10 cellular contexts compared by ENCODE assay signal in genomic region chr11:11279956-11280689, GRCh38.
A peak's percentile ranks its signal among the peaks of the same experiment; 100 is the strongest.
DNase-seq lines count a peak whose midpoint lies in the region; ATAC-seq, FAIRE-seq and TF ChIP-seq lines count a peak whose summit lies in the region.
"Had no signal": no experiment of that assay in that cellular context is flagged by ENCODE, and none has a peak within 500 bp of the region (broad histone marks: within the 10 kb centered on the region; RNA-seq: fewer than 3 reads in every experiment).

No MANE protein-coding gene starts in this region.

- ATAC-seq in HG03439 (IDR thresholded peaks at IDR 0.05; ENCODE audit: unreplicated experiment) (no peak), GM21619 (IDR thresholded peaks at IDR 0.05; ENCODE audit: unreplicated experiment) (no peak)

- TF ChIP-seq RAD21 in SK-N-SH (IDR thresholded peaks at IDR 0.05; ENCODE audit: low read length) = no peak

- no peaks in the 10 kb centered on the region for H3K27me3 ChIP-seq in bronchial epithelial cell (ENCODE audit: control insufficient read depth, insufficient read depth, low read length)
- H3K27me3 ChIP-seq in SK-N-SH (ENCODE audit: insufficient read depth) = no peaks in the 10 kb centered on the region

- peaks cover 4% of the 10 kb centered on the region for H3K9me3 Mint-ChIP-seq in neural crest cell
- H3K9me3 Mint-ChIP-seq: activated naive CD4-positive, alpha-beta T cell treated with anti-CD3 and anti-CD28 coated beads, Interleukin-2, amount 50 U/mL, for 24 hours had no signal

- H2AFZ ChIP-seq in SK-N-SH (ENCODE audit: low read depth) = no peak overlapping the region

- TF ChIP-seq EP300 in SK-N-SH (IDR thresholded peaks at IDR 0.05; ENCODE audit: borderline replicate concordance in 1 of 2, low read depth in 1 of 2, low read length in 1 of 2) = no peak

- no peak overlapping the region for H3K4me3 Mint-ChIP-seq in neural crest cell
- H3K4me3 Mint-ChIP-seq: activated naive CD4-positive, alpha-beta T cell treated with anti-CD3 and anti-CD28 coated beads, Interleukin-2, amount 50 U/mL, for 24 hours had no signal

- H3K27ac Mint-ChIP-seq in neural crest cell (ENCODE audit: unreplicated experiment) = peak overlapping the region; percentile 95
- H3K27ac Mint-ChIP-seq: activated naive CD4-positive, alpha-beta T cell treated with anti-CD3 and anti-CD28 coated beads, Interleukin-2, amount 50 U/mL, for 24 hours had no signal

- POLR2A ChIA-PET in SK-N-SH (lab: Yijun Ruan, JAX) = no interaction called here

- no peak for FAIRE-seq in bronchial epithelial cell (lab: Jason Lieb, UNC)

- no peak overlapping the region for H3K9ac ChIP-seq in SK-N-SH

- H3K36me3 ChIP-seq in bronchial epithelial cell (ENCODE audit: control insufficient read depth, insufficient read depth, low read length) (no peaks in the 10 kb centered on the region), SK-N-SH (replicated peaks in 1 of 2; ENCODE audit: control insufficient read depth in 1 of 2, insufficient read depth in 2 of 2, low read length in 1 of 2) (no peaks in the 10 kb centered on the region)

- H3K4me2 ChIP-seq in SK-N-SH = no peak overlapping the region

- H3K27me3 Mint-ChIP-seq in neural crest cell (ENCODE audit: low read depth) = no peaks in the 10 kb centered on the region

- H3F3A ChIP-seq in SK-N-SH (replicated peaks; ENCODE audit: insufficient read depth) = no peaks in the 10 kb centered on the region

- no peaks in the 10 kb centered on the region for H4K20me1 ChIP-seq in SK-N-SH (ENCODE audit: insufficient read depth)

- H3K4me1 Mint-ChIP-seq in neural crest cell = peaks cover 24% of the 10 kb centered on the region
- H3K4me1 Mint-ChIP-seq: activated naive CD4-positive, alpha-beta T cell treated with anti-CD3 and anti-CD28 coated beads, Interleukin-2, amount 50 U/mL, for 24 hours had no signal

- no peaks in the 10 kb centered on the region for H3K9me3 ChIP-seq in SK-N-SH

- TF ChIP-seq CTCF in bronchial epithelial cell (IDR thresholded peaks at IDR 0.05; ENCODE audit: insufficient read depth, low read length, severe bottlenecking) = no peak
- TF ChIP-seq CTCF in neural crest cell (conservative IDR thresholded peaks at IDR 0.05) = no peak
- TF ChIP-seq CTCF in SK-N-SH (IDR thresholded peaks at IDR 0.05) = no peak

- H3K36me3 Mint-ChIP-seq in neural crest cell (ENCODE audit: low read depth) = peaks cover 3% of the 10 kb centered on the region
- H3K36me3 Mint-ChIP-seq: activated naive CD4-positive, alpha-beta T cell treated with anti-CD3 and anti-CD28 coated beads, Interleukin-2, amount 50 U/mL, for 24 hours had no signal

- H3K4me3 ChIP-seq in bronchial epithelial cell (ENCODE audit: low read depth, low read length) (no peak overlapping the region), SK-N-SH (ENCODE audit: low read depth in 2 of 2, low read length in 1 of 2) (no peak overlapping the region)

- DNase-seq in H4 (ENCODE audit: low spot score) = peak; percentile 86
- peak; percentile 96 to 99 for DNase-seq in NCI-H2081 (lab: John Stamatoyannopoulos, UW)
- DNase-seq in bronchial epithelial cell (ENCODE audit: low read depth) = peak; percentile 44
- no peak for DNase-seq in neural crest cell (ENCODE audit: low read depth, low spot score)
- DNase-seq in SK-N-SH = no peak
- no peak for DNase-seq in GM03348 (ENCODE audit: low spot score)
- DNase-seq: T-helper 9 cell had no signal

- no peaks in the 10 kb centered on the region for H3K79me2 ChIP-seq in SK-N-SH (ENCODE audit: insufficient read depth)

- H3K4me1 ChIP-seq in SK-N-SH (ENCODE audit: control insufficient read depth in 1 of 2, insufficient read depth in 2 of 2, low read depth in 1 of 2, low read length in 1 of 2) = no peaks in the 10 kb centered on the region; a peak in 2 of 4 replicates

- CTCF ChIA-PET in SK-N-SH (lab: Yijun Ruan, JAX) = interaction anchor here (1.1 to 1.4 kb wide), 2 partner anchors 12 to 14 kb away, joined by 3 to 4 read pairs; no protein-coding TSS in a partner anchor

- no peaks in the 10 kb centered on the region for H3K9me2 ChIP-seq in SK-N-SH

- H3K27ac ChIP-seq in SK-N-SH (ENCODE audit: low read depth in 2 of 2, low read length in 1 of 2) = no peak overlapping the region

- 60% methylated on average over 10 of the region's 11 CpGs for WGBS in SK-N-SH (ENCODE audit: low lambda C conversion rate)

TF ChIP-seq in SK-N-SH, 30 proteins besides CTCF, POLR2A, EP300 and RAD21:
- no peak for TF ChIP-seq GABPA (IDR thresholded peaks at IDR 0.05; ENCODE audit: low read depth)
- TF ChIP-seq ELF1 (IDR thresholded peaks at IDR 0.05) = no peak
- TF ChIP-seq TCF12 (IDR thresholded peaks at IDR 0.05) = no peak
- no peak for TF ChIP-seq YY1 (IDR thresholded peaks at IDR 0.05; ENCODE audit: low read depth)

Comparison
In these comparisons a context has a peak if more than half of its experiments do, and no peak if none do; other contexts are left out.
1. DNase-seq: peak in H4 (single experiment), NCI-H2081 (2 of 2) and bronchial epithelial cell (single experiment); none in neural crest cell (single experiment), SK-N-SH (single experiment) and GM03348 (single experiment).